8 cellular contexts compared by ENCODE assay signal in genomic region chr20:49216991-49217578, GRCh38.
DNase-seq lines count a peak whose midpoint lies in the region; ATAC-seq and TF ChIP-seq lines count a peak whose summit lies in the region.

No MANE protein-coding gene starts in this region.

- peaks cover 2 to 24% (median 20%) of the 10 kb centered on the region in 5 donors for H3K4me1 ChIP-seq in subcutaneous abdominal adipose tissue (ENCODE audit: control insufficient read depth in 5 of 5, insufficient read depth in 5 of 5, low read length in 5 of 5)

- DNase-seq in GM03348 (ENCODE audit: low spot score) (peak; percentile 87), NB4 (ENCODE audit: low read depth) (peak; percentile 94), SIG-M5 treated with dmso at 0.1 percent for 504 hours (lab: John Stamatoyannopoulos, UW; ENCODE audit: unreplicated experiment) (peak; percentile 93), foreskin fibroblast (peak; percentile 73 to 93), nucleus accumbens (lab: John Stamatoyannopoulos, UW) (peak in 55 of 56 donors; percentile 46 to 97 (median 80))
- DNase-seq in activated T-helper 9 cell treated with anti-CD3 and anti-CD28 coated beads, Interleukin-2, amount 50 U/mL, for 16 hours (ENCODE audit: low read depth), result peak; percentile 90

- H3K27me3 ChIP-seq in subcutaneous abdominal adipose tissue (ENCODE audit: control insufficient read depth in 5 of 5, insufficient read depth in 4 of 5, low read length in 5 of 5), result no peaks in the 10 kb centered on the region

- no peak overlapping the region for H3K27ac ChIP-seq in subcutaneous abdominal adipose tissue (ENCODE audit: low read depth, low read length)

- H3K9ac ChIP-seq in subcutaneous abdominal adipose tissue (ENCODE audit: low read length in 5 of 5), result peak overlapping the region in 4 of 5 donors; percentile 24 to 54 (median 46)

- H3K4me3 ChIP-seq in NB4 (ENCODE audit: low read depth, low read length), result peak overlapping the region; percentile 12
- no peak overlapping the region for H3K4me3 ChIP-seq in foreskin fibroblast (ENCODE audit: low read depth in 1 of 2, low read length in 2 of 2)
- H3K4me3 ChIP-seq in subcutaneous abdominal adipose tissue (ENCODE audit: low read depth in 1 of 5, low read length in 5 of 5), result peak overlapping the region in 2 of 5 donors; percentile 24 to 34

- H3K9me3 ChIP-seq in subcutaneous abdominal adipose tissue (ENCODE audit: control insufficient read depth in 5 of 5, low read length in 5 of 5), result no peaks in the 10 kb centered on the region

- TF ChIP-seq CTCF in NB4 (IDR thresholded peaks at IDR 0.05; ENCODE audit: low read depth, low read length), result peak; percentile 90
- peak; percentile 87 for TF ChIP-seq CTCF in foreskin fibroblast (IDR thresholded peaks at IDR 0.05; ENCODE audit: low read depth, low read length)

- no peak for TF ChIP-seq POLR2A in NB4 (IDR thresholded peaks at IDR 0.05; ENCODE audit: extremely low read depth, insufficient read length)

- peaks cover 0 to 10% (median 8%) of the 10 kb centered on the region in 5 donors for H3K36me3 ChIP-seq in subcutaneous abdominal adipose tissue (ENCODE audit: control insufficient read depth in 5 of 5, insufficient read depth in 5 of 5, low read length in 5 of 5)

- ATAC-seq in GM21619 (IDR thresholded peaks at IDR 0.05; ENCODE audit: unreplicated experiment), result no peak
